Comparison of ENCODE assay signal across 28 cellular contexts in the genomic region with DNA sequence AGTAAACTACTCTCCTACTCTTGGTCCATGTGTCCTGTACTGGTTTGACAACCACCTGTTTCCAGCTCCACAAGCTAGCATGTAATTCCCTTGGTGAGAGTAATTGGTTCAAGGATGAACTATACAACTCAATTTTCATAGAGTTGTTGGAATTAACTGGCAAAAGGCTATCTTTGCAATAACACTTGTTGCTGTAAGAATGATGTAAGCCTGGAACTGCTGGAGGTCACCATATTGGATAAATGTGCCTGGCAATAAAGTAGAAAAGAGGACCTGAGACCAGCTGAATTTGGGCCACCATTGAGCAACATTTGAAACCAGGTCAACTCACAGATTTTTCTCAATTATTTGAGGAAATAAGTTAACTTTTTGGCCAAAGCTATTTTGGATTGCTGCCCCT.
DNase-seq lines count a peak whose midpoint lies in the region; ATAC-seq, FAIRE-seq and TF ChIP-seq lines count a peak whose summit lies in the region.
"Had no signal": no experiment of that assay in that cellular context is flagged by ENCODE, and none has a peak within 500 bp of the region (broad histone marks: within the 10 kb centered on the region; RNA-seq: fewer than 3 reads in every experiment).

No MANE protein-coding gene starts in this region.

- H3K9ac ChIP-seq in H1 (replicated peaks in 1 of 4; ENCODE audit: extremely low read depth in 1 of 4, low read depth in 3 of 4, low read length in 3 of 4): no peak overlapping the region
- H3K9ac ChIP-seq: BLaER1 treated with 17β-estradiol and CSF1 and Interleukin-3, amounts not matched to agents 10 nM and 100 nM; neural progenitor cell had no signal

- no peak overlapping the region for H2BK20ac ChIP-seq in H1 (ENCODE audit: low read length)

- no peak overlapping the region for H3K14ac ChIP-seq in H1 (ENCODE audit: insufficient read length)

- no peak overlapping the region for H4K8ac ChIP-seq in H1 (ENCODE audit: extremely low read depth, insufficient read depth, low read length)

- H3K27me3 Mint-ChIP-seq in activated naive CD4-positive, alpha-beta T cell treated with anti-CD3 and anti-CD28 coated beads, Interleukin-2, amount 50 U/mL, for 24 hours: no peaks in the 10 kb centered on the region
- H3K27me3 Mint-ChIP-seq in osteocyte (ENCODE audit: unreplicated experiment): no peaks in the 10 kb centered on the region
- H3K27me3 Mint-ChIP-seq: activated CD4-positive, alpha-beta memory T cell treated with anti-CD3 and anti-CD28 coated beads for 36 hours; IgD-negative memory B cell; T-helper 17 cell had no signal

- no peak for TF ChIP-seq POLR2A in H1 (IDR thresholded peaks at IDR 0.05; ENCODE audit: control extremely low read depth in 1 of 2, low read depth in 2 of 2, low read length in 2 of 2)

- no peaks in the 10 kb centered on the region for H3K79me1 ChIP-seq in H1 (ENCODE audit: low read depth, low read length)

- H3K9me3 ChIP-seq in H1 (ENCODE audit: insufficient read depth in 2 of 2, low read depth in 1 of 2, low read length in 1 of 2): no peaks in the 10 kb centered on the region
- H3K9me3 ChIP-seq: A549, spleen, vagina had no signal

- no peaks in the 10 kb centered on the region for H3K9me3 Mint-ChIP-seq in activated naive CD4-positive, alpha-beta T cell treated with anti-CD3 and anti-CD28 coated beads, Interleukin-2, amount 50 U/mL, for 24 hours
- peaks cover 6% of the 10 kb centered on the region for H3K9me3 Mint-ChIP-seq in osteocyte (ENCODE audit: unreplicated experiment)
- H3K9me3 Mint-ChIP-seq: activated CD4-positive, alpha-beta memory T cell treated with anti-CD3 and anti-CD28 coated beads for 36 hours; IgD-negative memory B cell; neural progenitor cell had no signal

- FAIRE-seq in H1 (lab: Jason Lieb, UNC): no peak
- FAIRE-seq: A549, endothelial cell of umbilical vein, GM12878 had no signal

- H2AK5ac ChIP-seq in H1 (ENCODE audit: low read depth, low read length): no peak overlapping the region

- H2BK120ac ChIP-seq in H1 (replicated peaks; ENCODE audit: low read depth, low read length): no peak overlapping the region

- H3K27ac Mint-ChIP-seq in activated naive CD4-positive, alpha-beta T cell treated with anti-CD3 and anti-CD28 coated beads, Interleukin-2, amount 50 U/mL, for 24 hours: peak overlapping the region; percentile 33
- H3K27ac Mint-ChIP-seq in osteocyte (ENCODE audit: unreplicated experiment): peak overlapping the region; percentile 78
- H3K27ac Mint-ChIP-seq: activated CD4-positive, alpha-beta memory T cell treated with anti-CD3 and anti-CD28 coated beads for 36 hours; IgD-negative memory B cell; neural progenitor cell; T-helper 17 cell had no signal

- no peaks in the 10 kb centered on the region for H4K20me1 ChIP-seq in H1 (replicated peaks in 1 of 2; ENCODE audit: control insufficient read depth in 1 of 2, insufficient read depth in 2 of 2, low read length in 2 of 2)

- no peaks in the 10 kb centered on the region for H3K79me2 ChIP-seq in H1 (ENCODE audit: control insufficient read depth in 1 of 2, insufficient read depth in 2 of 2, low read length in 2 of 2)

- H2BK15ac ChIP-seq in H1 (ENCODE audit: low read length): no peak overlapping the region

- CTCF ChIA-PET in H1 (lab: Charles Lee; ENCODE audit: partially characterized antibody): interaction anchor here (0.6 to 1.3 kb wide), 4 partner anchors 10 to 965 kb away, joined by 3 to 4 read pairs (median 3); no protein-coding TSS in a partner anchor

- H3K4me1 ChIP-seq in H1 (replicated peaks in 1 of 4; ENCODE audit: control insufficient read depth in 3 of 4, insufficient read depth in 4 of 4, low read length in 3 of 4): peaks cover 0 to 6% (median 3%) of the 10 kb centered on the region in 4 experiments; a peak in 3 of 7 replicates
- H3K4me1 ChIP-seq: vagina had no signal

- no peaks in the 10 kb centered on the region for H3K27me3 ChIP-seq in H1 (replicated peaks in 1 of 4; ENCODE audit: control insufficient read depth in 3 of 4, extremely low read depth in 1 of 4, insufficient read depth in 3 of 4, low read length in 3 of 4)
- H3K27me3 ChIP-seq: BLaER1 treated with 17β-estradiol and CSF1 and Interleukin-3, amounts not matched to agents 10 nM and 100 nM; neural progenitor cell; spleen; vagina had no signal

- H4K5ac ChIP-seq in H1 (ENCODE audit: insufficient read length, low read depth, low read length): no peak overlapping the region

- peak overlapping the region; percentile 41 for H2BK12ac ChIP-seq in H1 (ENCODE audit: low read depth, low read length)

- no peak overlapping the region for H3K18ac ChIP-seq in H1 (ENCODE audit: extremely low read depth, low read length)

- no peak overlapping the region for H3K4me3 ChIP-seq in H1 (ENCODE audit: extremely low read depth in 1 of 4, insufficient read depth in 2 of 4, low read depth in 3 of 4, low read length in 4 of 4)
- H3K4me3 ChIP-seq: A549; BLaER1 treated with 17β-estradiol and CSF1 and Interleukin-3, amounts not matched to agents 10 nM and 100 nM; GM12878; neural progenitor cell; spleen; vagina had no signal

- peaks cover 45% of the 10 kb centered on the region for H3K4me1 Mint-ChIP-seq in activated naive CD4-positive, alpha-beta T cell treated with anti-CD3 and anti-CD28 coated beads, Interleukin-2, amount 50 U/mL, for 24 hours
- peaks cover 68% of the 10 kb centered on the region for H3K4me1 Mint-ChIP-seq in osteocyte (ENCODE audit: unreplicated experiment)

- H4K91ac ChIP-seq in H1 (replicated peaks; ENCODE audit: insufficient read length, low read length): no peak overlapping the region

- H3K4ac ChIP-seq in H1 (replicated peaks; ENCODE audit: insufficient read length, low read depth, low read length): no peak overlapping the region

- peaks cover 34% of the 10 kb centered on the region for H3K36me3 Mint-ChIP-seq in activated naive CD4-positive, alpha-beta T cell treated with anti-CD3 and anti-CD28 coated beads, Interleukin-2, amount 50 U/mL, for 24 hours
- H3K36me3 Mint-ChIP-seq in osteocyte (ENCODE audit: unreplicated experiment): peaks cover 8% of the 10 kb centered on the region

- TF ChIP-seq CTCF in H1 (IDR thresholded peaks at IDR 0.05; ENCODE audit: control extremely low read depth in 1 of 3, insufficient read depth in 1 of 3, low read depth in 1 of 3, low read length in 3 of 3) (no peak), osteocyte (IDR thresholded peaks at IDR 0.05) (no peak)

- POLR2A ChIA-PET in H1 (lab: Charles Lee; ENCODE audit: partially characterized antibody): interaction anchor here (0.8 kb wide), 1 partner anchor 10 kb away, joined by 3 read pairs; no protein-coding TSS in a partner anchor

- no peak for ATAC-seq in GM21737 (IDR thresholded peaks at IDR 0.05; ENCODE audit: unreplicated experiment)
- ATAC-seq: A549, GM12878, left cardiac atrium, T-helper 17 cell had no signal

- no peak overlapping the region for H3K56ac ChIP-seq in H1 (replicated peaks; ENCODE audit: insufficient read length, low read depth, low read length)

- TF ChIP-seq RAD21 in H1 (IDR thresholded peaks at IDR 0.05 in 1 of 2, conservative IDR thresholded peaks at IDR 0.05 in 1 of 2; ENCODE audit: low read depth in 2 of 2, low read length in 2 of 2): no peak

- no peak overlapping the region for H3K4me3 Mint-ChIP-seq in activated naive CD4-positive, alpha-beta T cell treated with anti-CD3 and anti-CD28 coated beads, Interleukin-2, amount 50 U/mL, for 24 hours
- no peak overlapping the region for H3K4me3 Mint-ChIP-seq in osteocyte (ENCODE audit: unreplicated experiment)
- H3K4me3 Mint-ChIP-seq: activated CD4-positive, alpha-beta memory T cell treated with anti-CD3 and anti-CD28 coated beads for 36 hours; IgD-negative memory B cell; neural progenitor cell; T-helper 17 cell had no signal

- H3K23ac ChIP-seq in H1 (ENCODE audit: insufficient read length): no peak overlapping the region

- H3K36me3 ChIP-seq in H1 (ENCODE audit: control insufficient read depth in 2 of 4, insufficient read depth in 4 of 4, low read length in 3 of 4): no peaks in the 10 kb centered on the region
- H3K36me3 ChIP-seq: neural progenitor cell, spleen, vagina, WERI-Rb-1 had no signal

- no peak overlapping the region for H2AFZ ChIP-seq in H1 (ENCODE audit: low read length)
- H2AFZ ChIP-seq: neural progenitor cell had no signal

- H2BK5ac ChIP-seq in H1 (ENCODE audit: low read depth, low read length): no peak overlapping the region

- TF ChIP-seq EP300 in H1 (IDR thresholded peaks at IDR 0.05; ENCODE audit: borderline replicate concordance in 1 of 2, low read depth in 2 of 2, low read length in 2 of 2): no peak

- H3K27ac ChIP-seq in H1 (ENCODE audit: low read depth, low read length): no peak overlapping the region
- H3K27ac ChIP-seq: A549, neural progenitor cell, spleen, vagina, WERI-Rb-1 had no signal

- no peaks in the 10 kb centered on the region for H3K23me2 ChIP-seq in H1 (ENCODE audit: low read depth, low read length)

- H3K4me2 ChIP-seq in H1 (ENCODE audit: insufficient read depth in 1 of 2, low read depth in 2 of 2, low read length in 2 of 2): no peak overlapping the region
- H3K4me2 ChIP-seq: A549, neural progenitor cell had no signal

- DNase-seq in activated naive CD4-positive, alpha-beta T cell treated with Interleukin-2 at 50 U/mL for 16 hours: no peak
- DNase-seq in MV-4-11 (lab: John Stamatoyannopoulos, UW) (peak; percentile 86), H1 (ENCODE audit: low read depth in 1 of 2, low spot score in 2 of 2) (no peak), osteocyte (ENCODE audit: extremely low spot score, unreplicated experiment) (no peak), NCI-H2196 treated with DMSO at 0.1 percent for 48 hours (lab: John Stamatoyannopoulos, UW; ENCODE audit: unreplicated experiment) (no peak), DMS153 treated with DMSO at 0.1 percent for 48 hours (lab: John Stamatoyannopoulos, UW; ENCODE audit: unreplicated experiment) (no peak)
- DNase-seq: activated CD4-positive, alpha-beta memory T cell treated with anti-CD3 and anti-CD28 coated beads for 36 hours; activated naive CD4-positive, alpha-beta T cell treated with anti-CD3 and anti-CD28 coated beads, Interleukin-2, amount 50 U/mL, for 16 hours; activated T-cell treated with anti-CD3 and anti-CD28 coated beads, Interleukin-2, amount 50 U/mL, for 1 hour; cortex of kidney; HCEC 1CT; left cardiac atrium; midbrain; NCI-H2029; NCI-H510A; SHP77 treated with DMSO at 0.1 percent for 48 hours; spleen; T-helper 17 cell; WERI-Rb-1 had no signal

TF ChIP-seq in H1, 55 proteins besides CTCF, POLR2A, EP300 and RAD21:
- TF ChIP-seq SP2 (IDR thresholded peaks at IDR 0.05; ENCODE audit: low read length) (no peak), TCF12 (IDR thresholded peaks at IDR 0.05; ENCODE audit: low read depth, low read length) (no peak), FOSL1 (IDR thresholded peaks at IDR 0.05; ENCODE audit: insufficient read depth, low read depth, low read length) (no peak), KDM1A (IDR thresholded peaks at IDR 0.05; ENCODE audit: borderline replicate concordance, low read length) (no peak), SAP30 (IDR thresholded peaks at IDR 0.05; ENCODE audit: insufficient read depth, insufficient replicate concordance, low read length) (no peak)
